In the genomic region with DNA sequence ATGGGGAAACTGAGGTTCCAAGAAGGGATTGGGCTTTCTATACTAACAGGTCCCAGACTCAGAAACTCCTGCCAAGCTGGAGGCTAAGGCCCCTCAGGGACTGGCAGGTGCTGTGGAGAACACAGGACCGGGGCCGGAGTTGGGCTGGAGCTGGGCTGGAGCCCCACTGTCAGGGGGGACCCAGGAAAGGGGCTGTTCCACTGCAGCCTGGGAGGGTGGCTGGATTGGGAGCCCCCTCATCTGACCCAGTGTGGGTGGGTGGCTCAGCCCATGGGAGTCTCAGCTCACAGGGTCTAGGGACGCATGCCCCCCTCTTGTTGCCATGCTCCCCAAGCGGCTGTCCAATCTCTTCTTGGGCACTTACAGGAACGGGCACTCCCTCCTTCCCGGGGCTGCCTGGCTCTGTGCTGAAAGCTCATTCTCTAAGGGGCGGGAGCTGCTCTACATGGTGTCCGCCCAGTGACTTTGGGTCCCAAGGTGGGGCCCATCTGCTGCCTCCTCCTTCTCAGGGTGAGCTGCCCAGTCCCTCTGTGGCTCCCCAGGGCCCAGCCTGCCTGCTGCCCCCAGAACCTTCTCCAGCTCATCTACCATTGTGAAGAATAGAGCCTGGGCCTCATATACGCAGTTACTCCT, we compare ENCODE assay signal across 1 cellular context.
TF ChIP-seq lines count a peak whose summit lies in the region.

No MANE protein-coding gene starts in this region.

TF ChIP-seq in GM23338, 12 proteins besides CTCF, POLR2A, EP300 and RAD21:
- TF ChIP-seq ZNF462 (CRISPR knock-in tag; IDR thresholded peaks at IDR 0.05): no peak
- no peak for TF ChIP-seq ZNF114 (CRISPR knock-in tag; IDR thresholded peaks at IDR 0.05)
- TF ChIP-seq CREB1 (CRISPR knock-in tag; IDR thresholded peaks at IDR 0.05; ENCODE audit: low read depth): no peak
- no peak for TF ChIP-seq NANOG (IDR thresholded peaks at IDR 0.05; ENCODE audit: borderline replicate concordance)
- TF ChIP-seq EZH2phosphoT487 (IDR thresholded peaks at IDR 0.05; ENCODE audit: unreplicated experiment): no peak
- TF ChIP-seq JUNB (IDR thresholded peaks at IDR 0.05; ENCODE audit: unreplicated experiment): no peak
- TF ChIP-seq, protein P1, sequence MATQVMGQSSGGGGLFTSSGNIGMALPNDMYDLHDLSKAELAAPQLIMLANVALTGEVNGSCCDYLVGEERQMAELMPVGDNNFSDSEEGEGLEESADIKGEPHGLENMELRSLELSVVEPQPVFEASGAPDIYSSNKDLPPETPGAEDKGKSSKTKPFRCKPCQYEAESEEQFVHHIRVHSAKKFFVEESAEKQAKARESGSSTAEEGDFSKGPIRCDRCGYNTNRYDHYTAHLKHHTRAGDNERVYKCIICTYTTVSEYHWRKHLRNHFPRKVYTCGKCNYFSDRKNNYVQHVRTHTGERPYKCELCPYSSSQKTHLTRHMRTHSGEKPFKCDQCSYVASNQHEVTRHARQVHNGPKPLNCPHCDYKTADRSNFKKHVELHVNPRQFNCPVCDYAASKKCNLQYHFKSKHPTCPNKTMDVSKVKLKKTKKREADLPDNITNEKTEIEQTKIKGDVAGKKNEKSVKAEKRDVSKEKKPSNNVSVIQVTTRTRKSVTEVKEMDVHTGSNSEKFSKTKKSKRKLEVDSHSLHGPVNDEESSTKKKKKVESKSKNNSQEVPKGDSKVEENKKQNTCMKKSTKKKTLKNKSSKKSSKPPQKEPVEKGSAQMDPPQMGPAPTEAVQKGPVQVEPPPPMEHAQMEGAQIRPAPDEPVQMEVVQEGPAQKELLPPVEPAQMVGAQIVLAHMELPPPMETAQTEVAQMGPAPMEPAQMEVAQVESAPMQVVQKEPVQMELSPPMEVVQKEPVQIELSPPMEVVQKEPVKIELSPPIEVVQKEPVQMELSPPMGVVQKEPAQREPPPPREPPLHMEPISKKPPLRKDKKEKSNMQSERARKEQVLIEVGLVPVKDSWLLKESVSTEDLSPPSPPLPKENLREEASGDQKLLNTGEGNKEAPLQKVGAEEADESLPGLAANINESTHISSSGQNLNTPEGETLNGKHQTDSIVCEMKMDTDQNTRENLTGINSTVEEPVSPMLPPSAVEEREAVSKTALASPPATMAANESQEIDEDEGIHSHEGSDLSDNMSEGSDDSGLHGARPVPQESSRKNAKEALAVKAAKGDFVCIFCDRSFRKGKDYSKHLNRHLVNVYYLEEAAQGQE (IDR thresholded peaks at IDR 0.05; ENCODE audit: unreplicated experiment): no peak
- no peak for TF ChIP-seq EZH2 (IDR thresholded peaks at IDR 0.05; ENCODE audit: low read depth, unreplicated experiment)
- no peak for TF ChIP-seq STAT1 (IDR thresholded peaks at IDR 0.05; ENCODE audit: unreplicated experiment)
- TF ChIP-seq ETS1 (IDR thresholded peaks at IDR 0.05): no peak
- no peak for TF ChIP-seq ZNF331 (CRISPR knock-in tag; IDR thresholded peaks at IDR 0.05; ENCODE audit: low read depth)
- TF ChIP-seq POLR2AphosphoS5 (IDR thresholded peaks at IDR 0.05; ENCODE audit: low read depth): no peak
